ENCODE assay signal across 8 cellular contexts in genomic region chr16:83802135-83802534, GRCh38. TPM values are rescaled to one million over a fixed set of nuclear protein-coding genes. Genes with fewer than 3 reads are reported as not detected.
DNase-seq lines count a peak whose midpoint lies in the region; ATAC-seq, FAIRE-seq and TF ChIP-seq lines count a peak whose summit lies in the region.

No MANE protein-coding gene starts in this region.

- no peak overlapping the region for H2AK9ac ChIP-seq in IMR-90 (replicated peaks; ENCODE audit: low read depth, low read length, poor library complexity)

- no peaks in the 10 kb centered on the region for H3K9me1 ChIP-seq in IMR-90 (ENCODE audit: insufficient read depth, low read length)

- peak overlapping the region; percentile 49 for H4K5ac ChIP-seq in IMR-90 (ENCODE audit: low read depth, low read length)

- H3K23ac ChIP-seq in IMR-90 (ENCODE audit: low read depth, low read length): peak overlapping the region; percentile 81

- H3K36me3 ChIP-seq in IMR-90 (ENCODE audit: control insufficient read depth, insufficient read depth, low read length): no peaks in the 10 kb centered on the region
- no peaks in the 10 kb centered on the region for H3K36me3 ChIP-seq in gastrocnemius medialis

- DNase-seq in IMR-90 (peak; percentile 81), fibroblast of mammary gland (ENCODE audit: low read depth) (peak; percentile 60), gastrocnemius medialis (no peak), mucosa of gallbladder (ENCODE audit: low spot score) (no peak), NCI-H82 (lab: John Stamatoyannopoulos, UW) (no peak), urothelium cell line (ENCODE audit: low spot score) (no peak), SKM-1 treated with dmso at 0.1 percent for 144 hours (lab: John Stamatoyannopoulos, UW; ENCODE audit: unreplicated experiment) (no peak)

- WGBS in IMR-90 (ENCODE audit: extremely low coverage in 2 of 2, insufficient read length in 1 of 2), 2 experiments: no CpG with 5 or more reads among the region's 6 CpGs

- ATAC-seq in GM18868 (IDR thresholded peaks at IDR 0.05; ENCODE audit: unreplicated experiment): peak; percentile 63
- peak; percentile 86 for ATAC-seq in IMR-90 (ENCODE audit: low read depth)
- ATAC-seq in gastrocnemius medialis: no peak

- intact Hi-C loops in IMR-90 (cut with micrococcal nuclease) (no loop called here), gastrocnemius medialis (cut with DNase I; ENCODE audit: low total_unique reads) (no loop called here)

- peak overlapping the region; percentile 64; the same call in 1 of the 2 replicates for H3K56ac ChIP-seq in IMR-90 (ENCODE audit: extremely low read depth, insufficient read depth, low read length)

- peak overlapping the region; percentile 86 for H2BK120ac ChIP-seq in IMR-90 (ENCODE audit: low read depth, low read length)

- peak overlapping the region; percentile 78 for H2BK20ac ChIP-seq in IMR-90 (ENCODE audit: low read depth, low read length)

- peak overlapping the region; percentile 17; the same call in 1 of the 2 replicates for H3K18ac ChIP-seq in IMR-90 (ENCODE audit: low read depth, low read length)

- peak overlapping the region in 1 of 2 experiments; percentile 71; a peak in 2 of 4 replicates for H4K8ac ChIP-seq in IMR-90 (ENCODE audit: low read depth in 2 of 2, low read length in 2 of 2)

- H3K9ac ChIP-seq in IMR-90 (ENCODE audit: low read depth, low read length): peak overlapping the region; percentile 40; the same call in 1 of the 2 replicates

- TF ChIP-seq POLR2A in IMR-90 (IDR thresholded peaks at IDR 0.05; ENCODE audit: low read depth, low read length) (no peak), gastrocnemius medialis (IDR thresholded peaks at IDR 0.05) (no peak)

- H3K27me3 ChIP-seq in IMR-90 (ENCODE audit: control insufficient read depth, insufficient read depth, low read length) (no peaks in the 10 kb centered on the region), gastrocnemius medialis (no peaks in the 10 kb centered on the region)

- H4K20me1 ChIP-seq in IMR-90 (ENCODE audit: insufficient read depth, low read length): no peaks in the 10 kb centered on the region

- H3K4me3 ChIP-seq in IMR-90 (ENCODE audit: insufficient read depth, low read depth, low read length) (peak overlapping the region; percentile 43; the same call in 1 of the 2 replicates), fibroblast of mammary gland (ENCODE audit: control insufficient read depth, low read depth, low read length) (peak overlapping the region; percentile 6), gastrocnemius medialis (peak overlapping the region; percentile 8 to 32 (median 22))

- peak overlapping the region; percentile 74 for H3K14ac ChIP-seq in IMR-90 (replicated peaks; ENCODE audit: low read depth, low read length)

- POLR2A ChIA-PET in IMR-90 (lab: Charles Lee; ENCODE audit: unreplicated experiment): no interaction called here

- H4K91ac ChIP-seq in IMR-90 (ENCODE audit: insufficient read depth, low read depth, low read length): peak overlapping the region; percentile 43; the same call in 1 of the 2 replicates

- no peak for FAIRE-seq in urothelium cell line (lab: Jason Lieb, UNC)

- in situ Hi-C loops in IMR-90 (cut with MboI; ENCODE audit: low sequenced_read_pairs): no loop called here
- in situ Hi-C loops in gastrocnemius medialis (cut with MboI; ENCODE audit: low sequenced_read_pairs in 4 of 4): loop anchor here in 2 of 4 donors (25.0 kb wide), 2 partner anchors 160 to 385 kb away; partner anchors contain the start of genes ADAD2 (in 1 of the 2), NECAB2 (in 1 of the 2), OSGIN1 (in 1 of the 2) and TAF1C (in 1 of the 2)

- H3K4me1 ChIP-seq in IMR-90 (ENCODE audit: control insufficient read depth, insufficient read depth, low read length): peaks cover 6% of the 10 kb centered on the region
- peaks cover 0 to 5% of the 10 kb centered on the region in 2 donors for H3K4me1 ChIP-seq in gastrocnemius medialis

- H3K27ac ChIP-seq in IMR-90 (ENCODE audit: insufficient read depth, low read length) (no peak overlapping the region), gastrocnemius medialis (no peak overlapping the region)

- CTCF ChIA-PET in IMR-90 (lab: Yijun Ruan, JAX): no interaction called here

- TF ChIP-seq RAD21 in IMR-90 (IDR thresholded peaks at IDR 0.05; ENCODE audit: low read length): peak; percentile 5; the same call in 1 of the 2 replicates

- dilution Hi-C loops in IMR-90 (cut with HindIII; ENCODE audit: low sequenced_read_pairs, unreplicated experiment): no loop called here

- H3K9me3 ChIP-seq in IMR-90 (ENCODE audit: control insufficient read depth, insufficient read depth, low read length) (no peaks in the 10 kb centered on the region), gastrocnemius medialis (no peaks in the 10 kb centered on the region)

- H3K79me1 ChIP-seq in IMR-90 (ENCODE audit: low read depth in 1 of 2, low read length in 2 of 2): no peaks in the 10 kb centered on the region

- H2BK5ac ChIP-seq in IMR-90 (ENCODE audit: low read depth, low read length, poor library complexity, severe bottlenecking): peak overlapping the region; percentile 37

- H3K4me2 ChIP-seq in IMR-90 (ENCODE audit: low read depth, low read length): peak overlapping the region; percentile 92

- peak overlapping the region; percentile 53 for H2AFZ ChIP-seq in IMR-90 (replicated peaks; ENCODE audit: low read length, poor library complexity)

- H2AK5ac ChIP-seq in IMR-90 (ENCODE audit: low read depth, low read length): no peak overlapping the region; the same call in 1 of the 2 replicates

- H3K4ac ChIP-seq in IMR-90 (ENCODE audit: low read depth, low read length): peak overlapping the region; percentile 42

- peak overlapping the region; percentile 61; the same call in 1 of the 3 replicates for H2BK15ac ChIP-seq in IMR-90 (ENCODE audit: low read depth, low read length)

- TF ChIP-seq CTCF in IMR-90 (conservative IDR thresholded peaks at IDR 0.05; ENCODE audit: low read depth, low read length) (no peak), fibroblast of mammary gland (conservative IDR thresholded peaks at IDR 0.05; ENCODE audit: control insufficient read depth, insufficient read depth, low read depth, low read length) (no peak), gastrocnemius medialis (IDR thresholded peaks at IDR 0.05 in 4 of 5, conservative IDR thresholded peaks at IDR 0.05 in 1 of 5) (no peak)

- no TSS peak for BruUV-seq in IMR-90 (replicated peaks; lab: Mats Ljungman, UMichigan)

TF ChIP-seq in IMR-90, 13 proteins besides CTCF, POLR2A, EP300 and RAD21:
- TF ChIP-seq RCOR1 (IDR thresholded peaks at IDR 0.05; ENCODE audit: insufficient replicate concordance, low read length) (peak; percentile 9), ELK1 (IDR thresholded peaks at IDR 0.05; ENCODE audit: borderline replicate concordance, low read depth, low read length) (no peak), FOS (IDR thresholded peaks at IDR 0.05; ENCODE audit: low read depth, low read length) (0 out of 2 replicates have a peak, but pooled peaks have one; percentile 36)
TF ChIP-seq in IMR-90: peak in this region for 2.

RNA-seq across cellular contexts. Expression of gene HSBP1, which starts 5.6 kb away (rescaled TPM):
- 8.8 and 20.6 TPM in 2 replicates for total RNA-seq in IMR-90 (2012; rRNA removed)
- 65.2 and 125 TPM in 2 replicates for polyA plus RNA-seq in IMR-90 (2012; rRNA removed)
- polyA plus RNA-seq in IMR-90 (2012; cell fraction: cytosol; rRNA removed): 4.9 and 5.5 TPM in 2 replicates
- 5.2 and 22.2 TPM in 2 replicates for polyA plus RNA-seq in IMR-90 (2012; cell fraction: nucleus; rRNA removed; ENCODE audit: low replicate concordance)
- total RNA-seq in gastrocnemius medialis: 10 to 100 TPM in 1 of 4 donors, 1 to 10 TPM in 3; 7.5 to 28.0 (median 8.7) TPM
- total RNA-seq in mucosa of gallbladder: 104 TPM

Comparison
In these comparisons a context has a peak if more than half of its experiments do, and no peak if none do; other contexts are left out.
1. ATAC-seq: peak in GM18868 (single experiment) and IMR-90 (single experiment); none in gastrocnemius medialis (0 of 2).
2. DNase-seq: peak in IMR-90 (single experiment) and fibroblast of mammary gland (single experiment); none in gastrocnemius medialis (0 of 2), mucosa of gallbladder (single experiment), NCI-H82 (single experiment), urothelium cell line (single experiment) and SKM-1 treated with dmso at 0.1 percent for 144 hours (single experiment).
3. Peak in every context shown above with its lines, with median percentiles within 50 percentile points of each other: H3K4me3 ChIP-seq.